Comparison of ENCODE assay signal across 25 cellular contexts in genomic region chr20:34209111-34209510, GRCh38. TPM values are rescaled to one million over a fixed set of nuclear protein-coding genes. Genes with fewer than 3 reads are reported as not detected.
DNase-seq lines count a peak whose midpoint lies in the region; ATAC-seq, FAIRE-seq and TF ChIP-seq lines count a peak whose summit lies in the region.
"Had no signal": no experiment of that assay in that cellular context is flagged by ENCODE, and none has a peak within 500 bp of the region (broad histone marks: within the 10 kb centered on the region; RNA-seq: fewer than 3 reads in every experiment).

No MANE protein-coding gene starts in this region.

- in situ Hi-C loops in HepG2 (cut with HindIII; ENCODE audit: extremely low pct_ligation_motif_present, low pct_unique_long_range_greater_than_20kb), result no loop called here

- H3K27me3 ChIP-seq in HepG2 (ENCODE audit: control insufficient read depth in 1 of 2, insufficient read depth in 2 of 2, low read length in 2 of 2) (peaks cover 7 to 32% of the 10 kb centered on the region in 2 experiments; a peak in 4 of 5 replicates), right lobe of liver (no peaks in the 10 kb centered on the region), H1 (replicated peaks in 1 of 4; ENCODE audit: control insufficient read depth in 3 of 4, extremely low read depth in 1 of 4, insufficient read depth in 3 of 4, low read length in 3 of 4) (no peaks in the 10 kb centered on the region)
- H3K27me3 ChIP-seq: BE2C had no signal

- FAIRE-seq in HepG2 (lab: Jason Lieb, UNC), result no peak
- no peak for FAIRE-seq in H1 (lab: Jason Lieb, UNC)
- FAIRE-seq: A204.1, G401.6, GM12892, GM19239 had no signal

- no peaks in the 10 kb centered on the region for H3K79me1 ChIP-seq in H1 (ENCODE audit: low read depth, low read length)

- no peak overlapping the region for H2BK120ac ChIP-seq in H1 (replicated peaks; ENCODE audit: low read depth, low read length)

- H3K18ac ChIP-seq in H1 (ENCODE audit: extremely low read depth, low read length), result no peak overlapping the region

- H3K4me1 ChIP-seq in HepG2 (ENCODE audit: insufficient read depth, low read length), result peaks cover 5% of the 10 kb centered on the region
- H3K4me1 ChIP-seq in right lobe of liver, result no peaks in the 10 kb centered on the region
- H3K4me1 ChIP-seq in H1 (replicated peaks in 1 of 4; ENCODE audit: control insufficient read depth in 3 of 4, insufficient read depth in 4 of 4, low read length in 3 of 4), result no peaks in the 10 kb centered on the region
- H3K4me1 ChIP-seq: BE2C had no signal

- no peak overlapping the region for H4K91ac ChIP-seq in H1 (replicated peaks; ENCODE audit: insufficient read length, low read length)

- no peak overlapping the region for H2BK15ac ChIP-seq in H1 (ENCODE audit: low read length)

- DNase-seq in HepG2 (ENCODE audit: low spot score) (no peak), right lobe of liver (no peak), H1 (ENCODE audit: low read depth in 1 of 2, low spot score in 2 of 2) (no peak), myocyte (ENCODE audit: low read depth) (peak; percentile 28), iPS-NIHi11 (ENCODE audit: low spot score) (no peak), superior temporal gyrus (ENCODE audit: extremely low spot score) (no peak)
- DNase-seq: BE2C; C1 segment of cervical spinal cord; Calu3; CD4-positive, alpha-beta memory T cell; COR-L47; DMS53; DND-41; GM23248; H9 had no signal

- H3K27ac ChIP-seq in HepG2 (ENCODE audit: extremely low read length, insufficient read depth, low read length), result no peak overlapping the region
- no peak overlapping the region for H3K27ac ChIP-seq in right lobe of liver
- H3K27ac ChIP-seq in H1 (ENCODE audit: low read depth, low read length), result no peak overlapping the region
- H3K27ac ChIP-seq: 22Rv1, GM23248 had no signal

- no peaks in the 10 kb centered on the region for H3K23me2 ChIP-seq in H1 (ENCODE audit: low read depth, low read length)

- H3K9me3 ChIP-seq in HepG2 (ENCODE audit: low read length) (no peaks in the 10 kb centered on the region), right lobe of liver (no peaks in the 10 kb centered on the region), H1 (ENCODE audit: insufficient read depth in 2 of 2, low read depth in 1 of 2, low read length in 1 of 2) (no peaks in the 10 kb centered on the region; a peak in 1 of 4 replicates)
- H3K9me3 ChIP-seq: BE2C had no signal

- no peak overlapping the region for H2AFZ ChIP-seq in HepG2 (ENCODE audit: low read length)
- no peak overlapping the region for H2AFZ ChIP-seq in H1 (ENCODE audit: low read length)
- H2AFZ ChIP-seq: GM23248 had no signal

- BruUV-seq in HepG2 (replicated peaks; lab: Mats Ljungman, UMichigan), result no TSS peak

- H4K8ac ChIP-seq in H1 (ENCODE audit: extremely low read depth, insufficient read depth, low read length), result peak overlapping the region; percentile 35; the same call in 1 of the 2 replicates

- H3K79me2 ChIP-seq in HepG2 (ENCODE audit: insufficient read depth, low read length) (no peaks in the 10 kb centered on the region), H1 (ENCODE audit: control insufficient read depth in 1 of 2, insufficient read depth in 2 of 2, low read length in 2 of 2) (no peaks in the 10 kb centered on the region)

- ATAC-seq in HepG2 (peak; percentile 19), right lobe of liver (no peak), GM19023 (IDR thresholded peaks at IDR 0.05; ENCODE audit: unreplicated experiment) (no peak), HG03565 (IDR thresholded peaks at IDR 0.05; ENCODE audit: unreplicated experiment) (no peak)
- ATAC-seq: HCT116 had no signal

- whole genome bisulfite sequencing in HepG2 (ENCODE audit: low lambda C conversion rate), result 20% methylated on average over 2 of the region's 3 CpGs
- WGBS in right lobe of liver (ENCODE audit: insufficient coverage, low coverage, low lambda C conversion rate, missing lambda C conversion rate), result 88% methylated on average over 1 of the region's 3 CpGs
- 81% methylated on average over 3 of the region's 3 CpGs; no CpG with 5 or more reads in 1 of the 2 experiments for WGBS in H1 (ENCODE audit: extremely low coverage in 1 of 2, insufficient coverage in 1 of 2, insufficient read length in 1 of 2, insufficient replicate concordance in 2 of 2, low coverage in 1 of 2, low lambda C conversion rate in 2 of 2, missing lambda C conversion rate in 1 of 2), 2 experiments

- H2AK5ac ChIP-seq in H1 (ENCODE audit: low read depth, low read length), result no peak overlapping the region

- H2BK20ac ChIP-seq in H1 (ENCODE audit: low read length), result no peak overlapping the region

- no peak overlapping the region for H3K56ac ChIP-seq in H1 (replicated peaks; ENCODE audit: insufficient read length, low read depth, low read length)

- CTCF ChIA-PET in HepG2 (lab: Yijun Ruan, JAX; ENCODE audit: low intra/inter-chr PET ratio, low total read pairs), result no interaction called here
- CTCF ChIA-PET in H1 (lab: Charles Lee; ENCODE audit: partially characterized antibody), result interaction anchor here (0.8 to 1.4 kb wide), 4 partner anchors 11 to 104 kb away, joined by 3 read pairs; no protein-coding TSS in a partner anchor

- intact Hi-C loops in HepG2 (cut with micrococcal nuclease; ENCODE audit: unreplicated experiment), result loop anchor here (5.0 kb wide), 1 partner anchor 1948 kb away; no protein-coding TSS in a partner anchor
- intact Hi-C loops in right lobe of liver (cut with DNase I), result no loop called here

- no peak overlapping the region for H3K14ac ChIP-seq in H1 (ENCODE audit: insufficient read length)

- no peak overlapping the region for H3K4me2 ChIP-seq in HepG2 (ENCODE audit: low read depth, low read length)
- no peak overlapping the region for H3K4me2 ChIP-seq in H1 (ENCODE audit: insufficient read depth in 1 of 2, low read depth in 2 of 2, low read length in 2 of 2)

- no peak overlapping the region for H2BK12ac ChIP-seq in H1 (ENCODE audit: low read depth, low read length)

- H3K9ac ChIP-seq in HepG2 (ENCODE audit: insufficient read depth, low read depth, low read length) (no peak overlapping the region), H1 (replicated peaks in 1 of 4; ENCODE audit: extremely low read depth in 1 of 4, low read depth in 3 of 4, low read length in 3 of 4) (no peak overlapping the region)
- H3K9ac ChIP-seq: GM23248 had no signal

- TF ChIP-seq CTCF in HepG2 (CRISPR knock-in tag; IDR thresholded peaks at IDR 0.05) (no peak), right lobe of liver (IDR thresholded peaks at IDR 0.05) (no peak), H1 (IDR thresholded peaks at IDR 0.05; ENCODE audit: control extremely low read depth in 1 of 3, insufficient read depth in 1 of 3, low read depth in 1 of 3, low read length in 3 of 3) (no peak)

- no peak overlapping the region for H3K23ac ChIP-seq in H1 (ENCODE audit: insufficient read length)

- H3K36me3 ChIP-seq in HepG2 (replicated peaks in 1 of 2; ENCODE audit: control insufficient read depth in 1 of 2, insufficient read depth in 2 of 2, low read length in 2 of 2) (no peaks in the 10 kb centered on the region), right lobe of liver (no peaks in the 10 kb centered on the region), H1 (ENCODE audit: control insufficient read depth in 2 of 4, insufficient read depth in 4 of 4, low read length in 3 of 4) (no peaks in the 10 kb centered on the region)
- H3K36me3 ChIP-seq: BE2C had no signal

- H4K5ac ChIP-seq in H1 (ENCODE audit: insufficient read length, low read depth, low read length), result no peak overlapping the region

- POLR2A ChIA-PET in HepG2 (lab: Yijun Ruan, JAX) (no interaction called here), H1 (lab: Charles Lee; ENCODE audit: partially characterized antibody) (no interaction called here)

- no peak overlapping the region for H3K4ac ChIP-seq in H1 (replicated peaks; ENCODE audit: insufficient read length, low read depth, low read length)

- no peak for TF ChIP-seq EP300 in HepG2 (IDR thresholded peaks at IDR 0.05; ENCODE audit: low read depth in 2 of 2, low read length in 2 of 2)
- no peak for TF ChIP-seq EP300 in HepG2 (CRISPR knock-in tag; IDR thresholded peaks at IDR 0.05; ENCODE audit: borderline replicate concordance)
- TF ChIP-seq EP300 in H1 (IDR thresholded peaks at IDR 0.05; ENCODE audit: borderline replicate concordance in 1 of 2, low read depth in 2 of 2, low read length in 2 of 2), result no peak

- TF ChIP-seq RAD21 in HepG2 (CRISPR knock-in tag; IDR thresholded peaks at IDR 0.05) (no peak), H1 (IDR thresholded peaks at IDR 0.05 in 1 of 2, conservative IDR thresholded peaks at IDR 0.05 in 1 of 2; ENCODE audit: low read depth in 2 of 2, low read length in 2 of 2) (no peak)

- TF ChIP-seq POLR2A in HepG2 (IDR thresholded peaks at IDR 0.05; ENCODE audit: insufficient read depth in 1 of 2, low read depth in 2 of 2, low read length in 2 of 2), result no peak
- no peak for TF ChIP-seq POLR2A in right lobe of liver (IDR thresholded peaks at IDR 0.05)
- TF ChIP-seq POLR2A in H1 (IDR thresholded peaks at IDR 0.05; ENCODE audit: control extremely low read depth in 1 of 2, low read depth in 2 of 2, low read length in 2 of 2), result no peak

- H3K4me3 ChIP-seq in HepG2 (replicated peaks in 1 of 3; ENCODE audit: insufficient read depth in 1 of 3, low read depth in 2 of 3, low read length in 3 of 3), result no peak overlapping the region
- no peak overlapping the region for H3K4me3 ChIP-seq in right lobe of liver
- no peak overlapping the region for H3K4me3 ChIP-seq in H1 (ENCODE audit: extremely low read depth in 1 of 4, insufficient read depth in 2 of 4, low read depth in 3 of 4, low read length in 4 of 4)
- H3K4me3 ChIP-seq: GM23248 had no signal

- H4K20me1 ChIP-seq in HepG2 (ENCODE audit: insufficient read depth, low read length) (no peaks in the 10 kb centered on the region), H1 (replicated peaks in 1 of 2; ENCODE audit: control insufficient read depth in 1 of 2, insufficient read depth in 2 of 2, low read length in 2 of 2) (no peaks in the 10 kb centered on the region)

- no peak overlapping the region for H2BK5ac ChIP-seq in H1 (ENCODE audit: low read depth, low read length)

RNA-seq across cellular contexts. Expression of gene ASIP, which starts 32.1 kb away (rescaled TPM):
- total RNA-seq in HepG2 (2016; rRNA removed; fragmentation: Illumina TruSeq; extraction: Trizol), result not detected in 2 replicates
- total RNA-seq in HepG2 (2016; cell fraction: cytosol; rRNA removed; fragmentation: Illumina TruSeq; extraction: Trizol; ENCODE audit: low read depth), result not detected in 2 replicates
- not detected in 2 replicates for total RNA-seq in HepG2 (2016; cell fraction: insoluble cytoplasmic fraction; rRNA removed; fragmentation: Illumina TruSeq; extraction: Trizol)
- total RNA-seq in HepG2 (2016; cell fraction: membrane; rRNA removed; fragmentation: Illumina TruSeq; extraction: Trizol), result not detected in 2 replicates
- not detected in 2 replicates for total RNA-seq in HepG2 (2016; cell fraction: nucleus; rRNA removed; fragmentation: Illumina TruSeq; extraction: Trizol)
- not detected in 2 replicates for polyA plus RNA-seq in HepG2 (2011; rRNA removed)
- not detected in 2 replicates for polyA plus RNA-seq in HepG2 (2011; cell fraction: cytosol; rRNA removed)
- polyA plus RNA-seq in HepG2 (2011; cell fraction: nucleus; rRNA removed), result not detected in 2 replicates
- polyA plus RNA-seq in HepG2 (2012), result not detected in 2 replicates
- not detected in 2 replicates for polyA plus RNA-seq in HepG2 (2016; cell fraction: cytosol; fragmentation: Illumina TruSeq; extraction: Trizol; ENCODE audit: low read depth)
- not detected in 2 replicates for polyA plus RNA-seq in HepG2 (2016; cell fraction: insoluble cytoplasmic fraction; fragmentation: Illumina TruSeq; extraction: Trizol; ENCODE audit: low read depth)
- 0.39 TPM in 1 of 2 replicates, not detected in the other for polyA plus RNA-seq in HepG2 (2016; cell fraction: membrane; fragmentation: Illumina TruSeq; extraction: Trizol; ENCODE audit: low read depth)
- polyA plus RNA-seq in HepG2 (2016; cell fraction: nucleus; fragmentation: Illumina TruSeq; extraction: Trizol; ENCODE audit: insufficient read depth, low read depth), result not detected in 2 replicates
- polyA minus RNA-seq in HepG2 (2011; rRNA and poly(A)+ RNA removed; ENCODE audit: low replicate concordance), result not detected in 2 replicates
- not detected in 2 replicates for polyA minus RNA-seq in HepG2 (2011; cell fraction: cytosol; rRNA and poly(A)+ RNA removed)
- polyA minus RNA-seq in HepG2 (2011; cell fraction: nucleus; rRNA and poly(A)+ RNA removed), result not detected in 2 replicates
- under 1 TPM in 1 of 6 experiments, not detected in 5; 0.42 TPM for total RNA-seq in right lobe of liver
- total RNA-seq in H1 (2021; fragmentation: NEBNext Ultra II Directional; extraction: Animal tissue kit (Norgen Biotek cat#: 25700)), result not detected in 2 replicates
- not detected in 2 replicates for polyA plus RNA-seq in H1 (2011; rRNA removed)
- not detected for polyA plus RNA-seq in H1 (2011; cell fraction: cytosol; rRNA removed)
- polyA plus RNA-seq in H1 (2011; cell fraction: nucleus; rRNA removed), result not detected
- not detected in 4 replicates for polyA plus RNA-seq in H1 (2012, experiment 1 of 2)
- not detected for polyA plus RNA-seq in H1 (2012, experiment 2 of 2)
- not detected for polyA plus RNA-seq in H1 (2013, experiment 1 of 2)
- polyA plus RNA-seq in H1 (2013, experiment 2 of 2), result not detected
- polyA minus RNA-seq in H1 (2011; rRNA and poly(A)+ RNA removed), result not detected in 2 replicates
- not detected for polyA minus RNA-seq in H1 (2011; cell fraction: cytosol; rRNA and poly(A)+ RNA removed)
- not detected for polyA minus RNA-seq in H1 (2011; cell fraction: nucleus; rRNA and poly(A)+ RNA removed)
- not detected in 2 replicates for total RNA-seq in myocyte
- polyA plus RNA-seq in myocyte (2012), result 0.30 TPM
- total RNA-seq: Calu3; CD4-positive, alpha-beta memory T cell; GM23248; H4; H9 had no signal
- polyA plus RNA-seq: AG04450; CD4-positive, alpha-beta memory T cell; GM23248 had no signal
